ENCODE assay signal across 1 cellular context in genomic region chr17:38702900-38703741, GRCh38.
TF ChIP-seq lines count a peak whose summit lies in the region.

No MANE protein-coding gene starts in this region.

TF ChIP-seq in SK-N-SH, 30 proteins besides CTCF, POLR2A, EP300 and RAD21 (continued from another document):
- TF ChIP-seq PBX3 (IDR thresholded peaks at IDR 0.05) (no peak), NFIC (IDR thresholded peaks at IDR 0.05; ENCODE audit: borderline replicate concordance) (no peak), SIN3A (IDR thresholded peaks at IDR 0.05; ENCODE audit: borderline replicate concordance, low read depth, low read length) (no peak), GABPA (IDR thresholded peaks at IDR 0.05; ENCODE audit: low read depth) (no peak), RCOR1 (IDR thresholded peaks at IDR 0.05; ENCODE audit: low read length) (no peak), FOXM1 (IDR thresholded peaks at IDR 0.05; ENCODE audit: low read depth) (no peak), USF1 (IDR thresholded peaks at IDR 0.05; ENCODE audit: borderline replicate concordance, low read depth) (no peak), REST (IDR thresholded peaks at IDR 0.05; ENCODE audit: low read depth, low read length) (no peak), SMC3 (IDR thresholded peaks at IDR 0.05; ENCODE audit: low read depth, low read length) (no peak), TCF12 (IDR thresholded peaks at IDR 0.05) (no peak), EZH2phosphoT487 (IDR thresholded peaks at IDR 0.05; ENCODE audit: borderline replicate concordance, low read depth) (no peak), ZBTB33 (IDR thresholded peaks at IDR 0.05; ENCODE audit: borderline replicate concordance, low read depth) (no peak), NRF1 (IDR thresholded peaks at IDR 0.05; ENCODE audit: low read depth, low read length) (no peak), CHD2 (IDR thresholded peaks at IDR 0.05; ENCODE audit: low read length, partially characterized antibody) (no peak), IRF3 (IDR thresholded peaks at IDR 0.05; ENCODE audit: low read depth, low read length) (no peak), GATA2 (CRISPR knock-in tag; IDR thresholded peaks at IDR 0.05) (no peak), MXI1 (IDR thresholded peaks at IDR 0.05; ENCODE audit: low read depth, low read length) (no peak), RFX5 (IDR thresholded peaks at IDR 0.05; ENCODE audit: low read length) (no peak)
